19 cellular contexts compared by ENCODE assay signal in genomic region chr1:57281324-57281723, GRCh38.
DNase-seq lines count a peak whose midpoint lies in the region; ATAC-seq, FAIRE-seq and TF ChIP-seq lines count a peak whose summit lies in the region.
"Had no signal": no experiment of that assay in that cellular context is flagged by ENCODE, and none has a peak within 500 bp of the region (broad histone marks: within the 10 kb centered on the region; RNA-seq: fewer than 3 reads in every experiment).

No MANE protein-coding gene starts in this region.

- H3K27me3 ChIP-seq in SK-N-SH (ENCODE audit: insufficient read depth) = no peaks in the 10 kb centered on the region
- no peaks in the 10 kb centered on the region for H3K27me3 ChIP-seq in esophagus squamous epithelium
- H3K27me3 ChIP-seq: BLaER1 treated with 17β-estradiol and CSF1 and Interleukin-3, amounts not matched to agents 10 nM and 100 nM had no signal

- no peaks in the 10 kb centered on the region for H3K79me2 ChIP-seq in SK-N-SH (ENCODE audit: insufficient read depth)

- no peaks in the 10 kb centered on the region for H3F3A ChIP-seq in SK-N-SH (replicated peaks; ENCODE audit: insufficient read depth)

- peak in 1 of 2 experiments; percentile 81; a peak in 1 of 4 replicates for TF ChIP-seq EP300 in SK-N-SH (IDR thresholded peaks at IDR 0.05; ENCODE audit: borderline replicate concordance in 1 of 2, low read depth in 1 of 2, low read length in 1 of 2)

- TF ChIP-seq POLR2A in esophagus squamous epithelium (IDR thresholded peaks at IDR 0.05) = no peak
- TF ChIP-seq POLR2A in lower leg skin (IDR thresholded peaks at IDR 0.05) = no peak

- ATAC-seq in GM18511 (IDR thresholded peaks at IDR 0.05; ENCODE audit: unreplicated experiment) = no peak
- ATAC-seq: A549 had no signal

- no peak for TF ChIP-seq RAD21 in SK-N-SH (IDR thresholded peaks at IDR 0.05; ENCODE audit: low read length)

- H3K9ac ChIP-seq in SK-N-SH = no peak overlapping the region
- H3K9ac ChIP-seq: BLaER1 treated with 17β-estradiol and CSF1 and Interleukin-3, amounts not matched to agents 10 nM and 100 nM had no signal

- peak; percentile 27 for DNase-seq in ELF-1 (ENCODE audit: low read depth, low spot score)
- DNase-seq in SK-N-SH = peak; percentile 48
- no peak for DNase-seq in esophagus squamous epithelium (lab: John Stamatoyannopoulos, UW)
- peak; percentile 14 for DNase-seq in mucosa of gallbladder (ENCODE audit: low spot score)
- no peak for DNase-seq in RCC 7860 (ENCODE audit: low spot score)
- no peak for DNase-seq in HuH-7.5 (ENCODE audit: low spot score)
- no peak for DNase-seq in lower leg skin (ENCODE audit: low spot score in 2 of 2)
- DNase-seq: CD8-positive, alpha-beta memory T cell; DND-41; GF-D8; Kasumi-1; NCI-H1105; NCI-H1694; NCI-H2227 treated with DMSO at 0.1 percent for 48 hours; NCI-H524 treated with DMSO at 0.1 percent for 48 hours; RPMI8226 had no signal

- 59% methylated on average over 5 of the region's 5 CpGs for WGBS in SK-N-SH (ENCODE audit: low lambda C conversion rate)
- WGBS in esophagus squamous epithelium, 2 donors = 72 to 79% methylated on average over 5 of the region's 5 CpGs
- 73 to 86% methylated on average over 5 of the region's 5 CpGs for WGBS in lower leg skin, 2 donors

- intact Hi-C loops in esophagus squamous epithelium (cut with DNase I) = no loop called here
- intact Hi-C loops in lower leg skin (cut with DNase I; ENCODE audit: low total_unique reads) = no loop called here

- H3K4me2 ChIP-seq in SK-N-SH = no peak overlapping the region
- H3K4me2 ChIP-seq: A549; BLaER1 treated with 17β-estradiol and CSF1 and Interleukin-3, amounts not matched to agents 10 nM and 100 nM had no signal

- H3K4me3 ChIP-seq in SK-N-SH (ENCODE audit: low read depth in 2 of 2, low read length in 1 of 2) (no peak overlapping the region), esophagus squamous epithelium (no peak overlapping the region), lower leg skin (ENCODE audit: low read depth, poor library complexity, severe bottlenecking) (no peak overlapping the region)
- H3K4me3 ChIP-seq: A549; BLaER1 treated with 17β-estradiol and CSF1 and Interleukin-3, amounts not matched to agents 10 nM and 100 nM had no signal

- H3K9me3 ChIP-seq in SK-N-SH (no peaks in the 10 kb centered on the region), esophagus squamous epithelium (no peaks in the 10 kb centered on the region)
- H3K9me3 ChIP-seq: A549; BLaER1 treated with 17β-estradiol and CSF1 and Interleukin-3, amounts not matched to agents 10 nM and 100 nM had no signal

- no peak for TF ChIP-seq CTCF in SK-N-SH (IDR thresholded peaks at IDR 0.05)
- TF ChIP-seq CTCF in esophagus squamous epithelium (IDR thresholded peaks at IDR 0.05) = no peak
- TF ChIP-seq CTCF in lower leg skin (IDR thresholded peaks at IDR 0.05) = no peak

- H3K9me2 ChIP-seq in SK-N-SH = no peaks in the 10 kb centered on the region

- POLR2A ChIA-PET in SK-N-SH (lab: Yijun Ruan, JAX) = no interaction called here

- no peak overlapping the region for H2AFZ ChIP-seq in SK-N-SH (ENCODE audit: low read depth)

- no peaks in the 10 kb centered on the region for H4K20me1 ChIP-seq in SK-N-SH (ENCODE audit: insufficient read depth)
- H4K20me1 ChIP-seq: BLaER1 treated with 17β-estradiol and CSF1 and Interleukin-3, amounts not matched to agents 10 nM and 100 nM had no signal

- H3K27ac ChIP-seq in SK-N-SH (ENCODE audit: low read depth in 2 of 2, low read length in 1 of 2) (peak overlapping the region in 1 of 2 experiments; percentile 44; a peak in 1 of 4 replicates), esophagus squamous epithelium (peak overlapping the region in 3 of 4 donors; percentile 40 to 70 (median 56))
- H3K27ac ChIP-seq: A549; BLaER1 treated with 17β-estradiol and CSF1 and Interleukin-3, amounts not matched to agents 10 nM and 100 nM had no signal

- no peaks in the 10 kb centered on the region for H3K36me3 ChIP-seq in SK-N-SH (replicated peaks in 1 of 2; ENCODE audit: control insufficient read depth in 1 of 2, insufficient read depth in 2 of 2, low read length in 1 of 2)
- no peaks in the 10 kb centered on the region for H3K36me3 ChIP-seq in esophagus squamous epithelium

- H3K4me1 ChIP-seq in SK-N-SH (ENCODE audit: control insufficient read depth in 1 of 2, insufficient read depth in 2 of 2, low read depth in 1 of 2, low read length in 1 of 2) (peaks cover 0 to 9% of the 10 kb centered on the region in 2 experiments; a peak in 2 of 4 replicates), esophagus squamous epithelium (peaks cover 0 to 41% (median 10%) of the 10 kb centered on the region in 3 donors)
- H3K4me1 ChIP-seq: A549 had no signal

- CTCF ChIA-PET in SK-N-SH (lab: Yijun Ruan, JAX) = no interaction called here

- FAIRE-seq in RCC 7860 (lab: Jason Lieb, UNC) = no peak
- FAIRE-seq: A549 had no signal

TF ChIP-seq in SK-N-SH, 30 proteins besides CTCF, POLR2A, EP300 and RAD21:
- TF ChIP-seq, protein P1, sequence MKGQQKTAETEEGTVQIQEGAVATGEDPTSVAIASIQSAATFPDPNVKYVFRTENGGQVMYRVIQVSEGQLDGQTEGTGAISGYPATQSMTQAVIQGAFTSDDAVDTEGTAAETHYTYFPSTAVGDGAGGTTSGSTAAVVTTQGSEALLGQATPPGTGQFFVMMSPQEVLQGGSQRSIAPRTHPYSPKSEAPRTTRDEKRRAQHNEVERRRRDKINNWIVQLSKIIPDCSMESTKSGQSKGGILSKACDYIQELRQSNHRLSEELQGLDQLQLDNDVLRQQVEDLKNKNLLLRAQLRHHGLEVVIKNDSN (IDR thresholded peaks at IDR 0.05; ENCODE audit: borderline replicate concordance, low read depth) = no peak
- TF ChIP-seq FOXJ3 (CRISPR knock-in tag; IDR thresholded peaks at IDR 0.05) = peak; percentile 65; the same call in 1 of the 2 replicates
- TF ChIP-seq RFX5 (IDR thresholded peaks at IDR 0.05; ENCODE audit: low read length) = no peak
- peak; percentile 99 for TF ChIP-seq RCOR1 (IDR thresholded peaks at IDR 0.05; ENCODE audit: low read length)
- peak; percentile 69 for TF ChIP-seq CHD2 (IDR thresholded peaks at IDR 0.05; ENCODE audit: low read length, partially characterized antibody)
- TF ChIP-seq EZH2phosphoT487 (IDR thresholded peaks at IDR 0.05; ENCODE audit: borderline replicate concordance, low read depth) = no peak
- TF ChIP-seq GABPA (IDR thresholded peaks at IDR 0.05; ENCODE audit: low read depth) = no peak
- TF ChIP-seq GATA2 (CRISPR knock-in tag; IDR thresholded peaks at IDR 0.05) = peak; percentile 99

Comparison
In these comparisons a context has a peak if more than half of its experiments do, and no peak if none do; other contexts are left out.
1. DNase-seq: peak in ELF-1 (single experiment), SK-N-SH (single experiment) and mucosa of gallbladder (single experiment); none in esophagus squamous epithelium (single experiment), RCC 7860 (single experiment), HuH-7.5 (single experiment) and lower leg skin (0 of 2).